Comparison of ENCODE assay signal across 1 cellular context in genomic region chr19:50601407-50602088, GRCh38.
TF ChIP-seq lines count a peak whose summit lies in the region.

No MANE protein-coding gene starts in this region.

TF ChIP-seq in K562, 482 proteins besides CTCF, POLR2A, EP300 and RAD21 (continued from another document and continues in another):
- TF ChIP-seq ZNF318 (IDR thresholded peaks at IDR 0.05; ENCODE audit: borderline replicate concordance in 1 of 2, low read depth in 1 of 2) (peak in 1 of 2 experiments; percentile 88; a peak in 2 of 4 replicates), ZBTB7A (IDR thresholded peaks at IDR 0.05; ENCODE audit: borderline replicate concordance, control insufficient read depth, low read depth, low read length) (no peak), TRIM28 (IDR thresholded peaks at IDR 0.05) (peak; percentile 78), NFXL1 (CRISPR knock-in tag; IDR thresholded peaks at IDR 0.05) (no peak), JUN (IDR thresholded peaks at IDR 0.05; ENCODE audit: borderline replicate concordance, low read depth, low read length) (peak; percentile 88; the same call in 1 of the 2 replicates), JUN (CRISPR knock-in tag; IDR thresholded peaks at IDR 0.05; ENCODE audit: borderline replicate concordance) (no peak), TAF15 (IDR thresholded peaks at IDR 0.05; ENCODE audit: low read depth, low read length) (no peak), ZNF551 (CRISPR knock-in tag; IDR thresholded peaks at IDR 0.05) (no peak), ZNF609 (CRISPR knock-in tag; IDR thresholded peaks at IDR 0.05; ENCODE audit: borderline replicate concordance) (peak; percentile 25; the same call in 1 of the 2 replicates), ZNF445 (CRISPR knock-in tag; IDR thresholded peaks at IDR 0.05; ENCODE audit: low read depth) (no peak), THRAP3 (IDR thresholded peaks at IDR 0.05; ENCODE audit: borderline replicate concordance) (no peak), BHLHE40 (IDR thresholded peaks at IDR 0.05; ENCODE audit: low read length) (peak; percentile 68; the same call in 1 of the 2 replicates), NFRKB (IDR thresholded peaks at IDR 0.05; ENCODE audit: low read depth) (no peak), ZNF699 (CRISPR knock-in tag; IDR thresholded peaks at IDR 0.05; ENCODE audit: insufficient replicate concordance) (no peak), GABPB1 (CRISPR knock-in tag; IDR thresholded peaks at IDR 0.05) (peak; percentile 50; the same call in 1 of the 2 replicates), TEAD4 (IDR thresholded peaks at IDR 0.05; ENCODE audit: low read length) (peak; percentile 97), TEAD4 (CRISPR knock-in tag; IDR thresholded peaks at IDR 0.05; ENCODE audit: borderline replicate concordance) (no peak), SMAD1 (IDR thresholded peaks at IDR 0.05; ENCODE audit: low read depth, low read length, partially characterized antibody) (peak; percentile 58), ZNF740 (CRISPR knock-in tag; IDR thresholded peaks at IDR 0.05) (no peak), ZNF740 (tag; IDR thresholded peaks at IDR 0.05) (no peak), TOE1 (IDR thresholded peaks at IDR 0.05; ENCODE audit: borderline replicate concordance) (peak; percentile 82), TOE1 (CRISPR knock-in tag; IDR thresholded peaks at IDR 0.05; ENCODE audit: borderline replicate concordance, low read depth) (no peak), ID3 (CRISPR knock-in tag; IDR thresholded peaks at IDR 0.05) (no peak), ID3 (tag; IDR thresholded peaks at IDR 0.05) (peak; percentile 83), KHSRP (IDR thresholded peaks at IDR 0.05) (peak; percentile 85), NUFIP1 (IDR thresholded peaks at IDR 0.05; ENCODE audit: partially characterized antibody) (no peak), CBFA2T2 (conservative IDR thresholded peaks at IDR 0.05) (peak; percentile 98), CBX2 (IDR thresholded peaks at IDR 0.05; ENCODE audit: insufficient read depth, low read length, poor library complexity, severe bottlenecking) (no peak), HDAC6 (IDR thresholded peaks at IDR 0.05; ENCODE audit: low read depth, low read length) (no peak), ZC3H4 (CRISPR knock-in tag; IDR thresholded peaks at IDR 0.05; ENCODE audit: borderline replicate concordance) (no peak), TAF9B (IDR thresholded peaks at IDR 0.05; ENCODE audit: partially characterized antibody) (peak; percentile 83), NR4A1 (CRISPR knock-in tag; IDR thresholded peaks at IDR 0.05) (no peak), NR4A1 (tag; IDR thresholded peaks at IDR 0.05) (peak; percentile 61), RBM25 (IDR thresholded peaks at IDR 0.05; ENCODE audit: low read depth, low read length, severe bottlenecking) (no peak), ILK (tag; IDR thresholded peaks at IDR 0.05; ENCODE audit: borderline replicate concordance, low read depth) (no peak), ARID2 (IDR thresholded peaks at IDR 0.05) (no peak), SIRT6 (IDR thresholded peaks at IDR 0.05; ENCODE audit: low read depth, low read length) (no peak), ZNF24 (IDR thresholded peaks at IDR 0.05) (peak; percentile 85), ZEB2 (IDR thresholded peaks at IDR 0.05) (peak; percentile 85)
- TF ChIP-seq, protein P1, sequence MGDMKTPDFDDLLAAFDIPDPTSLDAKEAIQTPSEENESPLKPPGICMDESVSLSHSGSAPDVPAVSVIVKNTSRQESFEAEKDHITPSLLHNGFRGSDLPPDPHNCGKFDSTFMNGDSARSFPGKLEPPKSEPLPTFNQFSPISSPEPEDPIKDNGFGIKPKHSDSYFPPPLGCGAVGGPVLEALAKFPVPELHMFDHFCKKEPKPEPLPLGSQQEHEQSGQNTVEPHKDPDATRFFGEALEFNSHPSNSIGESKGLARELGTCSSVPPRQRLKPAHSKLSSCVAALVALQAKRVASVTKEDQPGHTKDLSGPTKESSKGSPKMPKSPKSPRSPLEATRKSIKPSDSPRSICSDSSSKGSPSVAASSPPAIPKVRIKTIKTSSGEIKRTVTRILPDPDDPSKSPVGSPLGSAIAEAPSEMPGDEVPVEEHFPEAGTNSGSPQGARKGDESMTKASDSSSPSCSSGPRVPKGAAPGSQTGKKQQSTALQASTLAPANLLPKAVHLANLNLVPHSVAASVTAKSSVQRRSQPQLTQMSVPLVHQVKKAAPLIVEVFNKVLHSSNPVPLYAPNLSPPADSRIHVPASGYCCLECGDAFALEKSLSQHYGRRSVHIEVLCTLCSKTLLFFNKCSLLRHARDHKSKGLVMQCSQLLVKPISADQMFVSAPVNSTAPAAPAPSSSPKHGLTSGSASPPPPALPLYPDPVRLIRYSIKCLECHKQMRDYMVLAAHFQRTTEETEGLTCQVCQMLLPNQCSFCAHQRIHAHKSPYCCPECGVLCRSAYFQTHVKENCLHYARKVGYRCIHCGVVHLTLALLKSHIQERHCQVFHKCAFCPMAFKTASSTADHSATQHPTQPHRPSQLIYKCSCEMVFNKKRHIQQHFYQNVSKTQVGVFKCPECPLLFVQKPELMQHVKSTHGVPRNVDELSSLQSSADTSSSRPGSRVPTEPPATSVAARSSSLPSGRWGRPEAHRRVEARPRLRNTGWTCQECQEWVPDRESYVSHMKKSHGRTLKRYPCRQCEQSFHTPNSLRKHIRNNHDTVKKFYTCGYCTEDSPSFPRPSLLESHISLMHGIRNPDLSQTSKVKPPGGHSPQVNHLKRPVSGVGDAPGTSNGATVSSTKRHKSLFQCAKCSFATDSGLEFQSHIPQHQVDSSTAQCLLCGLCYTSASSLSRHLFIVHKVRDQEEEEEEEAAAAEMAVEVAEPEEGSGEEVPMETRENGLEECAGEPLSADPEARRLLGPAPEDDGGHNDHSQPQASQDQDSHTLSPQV (IDR thresholded peaks at IDR 0.05), result peak; percentile 74; the same call in 1 of the 2 replicates
